1 cellular context compared by ENCODE assay signal in the genomic region with DNA sequence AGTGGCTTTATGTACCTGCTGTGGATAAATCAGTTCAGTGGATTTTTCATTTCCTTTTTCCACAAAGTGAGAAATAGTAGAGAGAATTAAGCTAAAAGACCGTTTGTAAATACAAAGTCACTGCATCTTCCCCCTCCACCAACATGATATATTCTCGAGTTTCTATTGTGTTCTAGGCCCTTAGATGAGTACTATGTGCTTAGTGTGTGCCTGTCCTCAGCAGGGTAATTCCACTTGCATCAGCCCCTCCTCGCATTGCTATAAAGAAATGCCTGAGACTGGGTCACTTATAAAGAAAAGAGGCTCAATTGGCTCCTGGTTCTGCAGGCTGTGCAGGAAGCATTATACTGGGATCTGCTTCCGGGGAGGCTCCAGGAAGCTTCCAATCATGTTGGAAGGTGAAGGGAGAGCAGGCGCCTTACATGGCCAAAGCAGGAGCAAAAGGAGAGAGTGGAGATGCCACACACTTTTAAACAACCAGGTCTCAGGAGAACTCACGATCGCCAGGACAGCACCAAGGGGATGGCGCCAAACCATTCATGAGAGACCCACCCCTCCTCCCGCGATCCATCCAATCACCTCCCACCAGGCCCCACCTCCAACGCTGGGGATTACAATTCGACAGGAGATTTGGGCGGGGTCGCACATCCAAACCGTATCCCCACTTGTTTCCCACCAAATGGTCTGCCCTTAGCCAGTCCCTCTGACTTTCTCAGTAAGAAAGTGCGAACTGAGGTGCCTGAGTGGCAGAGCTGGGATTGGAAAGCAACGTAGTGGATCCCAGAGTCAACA.
TF ChIP-seq lines count a peak whose summit lies in the region.

No MANE protein-coding gene starts in this region.

TF ChIP-seq in IMR-90, 13 proteins besides CTCF, POLR2A, EP300 and RAD21 (continued from another document):
- TF ChIP-seq MAFK (IDR thresholded peaks at IDR 0.05; ENCODE audit: low read depth, low read length), result no peak
- no peak for TF ChIP-seq CEBPB (IDR thresholded peaks at IDR 0.05; ENCODE audit: low read depth, low read length)
- TF ChIP-seq MXI1 (IDR thresholded peaks at IDR 0.05; ENCODE audit: borderline replicate concordance, low read depth, low read length), result no peak
- no peak for TF ChIP-seq BHLHE40 (IDR thresholded peaks at IDR 0.05; ENCODE audit: low read depth, low read length)
- no peak for TF ChIP-seq NFE2L2 (IDR thresholded peaks at IDR 0.05; ENCODE audit: low read depth, low read length)
- TF ChIP-seq, protein P1, sequence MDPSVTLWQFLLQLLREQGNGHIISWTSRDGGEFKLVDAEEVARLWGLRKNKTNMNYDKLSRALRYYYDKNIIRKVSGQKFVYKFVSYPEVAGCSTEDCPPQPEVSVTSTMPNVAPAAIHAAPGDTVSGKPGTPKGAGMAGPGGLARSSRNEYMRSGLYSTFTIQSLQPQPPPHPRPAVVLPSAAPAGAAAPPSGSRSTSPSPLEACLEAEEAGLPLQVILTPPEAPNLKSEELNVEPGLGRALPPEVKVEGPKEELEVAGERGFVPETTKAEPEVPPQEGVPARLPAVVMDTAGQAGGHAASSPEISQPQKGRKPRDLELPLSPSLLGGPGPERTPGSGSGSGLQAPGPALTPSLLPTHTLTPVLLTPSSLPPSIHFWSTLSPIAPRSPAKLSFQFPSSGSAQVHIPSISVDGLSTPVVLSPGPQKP (IDR thresholded peaks at IDR 0.05; ENCODE audit: borderline replicate concordance, low read depth, low read length), result no peak
